12 cellular contexts compared by ENCODE assay signal in the genomic region with DNA sequence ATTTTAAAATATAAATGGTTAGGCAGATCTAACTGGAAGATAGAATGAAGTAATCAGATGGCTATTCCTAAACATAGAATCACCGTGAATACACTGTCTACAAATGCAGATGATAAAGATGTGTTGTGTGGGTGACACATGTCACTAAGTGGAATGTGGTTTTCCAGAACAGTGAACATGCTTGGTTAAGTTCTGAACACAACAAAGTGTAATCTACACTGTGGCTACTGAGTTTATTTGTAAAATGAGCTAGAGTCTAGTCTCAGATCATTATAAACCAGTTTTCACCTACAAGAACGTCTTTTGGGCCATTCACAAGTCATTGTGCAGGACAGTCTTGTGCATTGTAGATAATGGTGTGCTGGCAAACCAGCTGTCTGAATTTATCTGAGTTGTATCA. TPM values are rescaled to one million over a fixed set of nuclear protein-coding genes. Genes with fewer than 3 reads are reported as not detected.
A peak's percentile ranks its signal among the peaks of the same experiment; 100 is the strongest.
DNase-seq lines count a peak whose midpoint lies in the region; ATAC-seq and TF ChIP-seq lines count a peak whose summit lies in the region.
"Had no signal": no experiment of that assay in that cellular context is flagged by ENCODE, and none has a peak within 500 bp of the region (broad histone marks: within the 10 kb centered on the region; RNA-seq: fewer than 3 reads in every experiment).

No MANE protein-coding gene starts in this region.

- H3K4me1 ChIP-seq in right lobe of liver: peaks cover 0 to 22% (median 7%) of the 10 kb centered on the region in 4 donors
- H3K4me1 ChIP-seq in osteoblast (ENCODE audit: insufficient read depth, low read length): peaks cover 8% of the 10 kb centered on the region
- H3K4me1 ChIP-seq in testis: no peaks in the 10 kb centered on the region
- H3K4me1 ChIP-seq in esophagus muscularis mucosa: peaks cover 4 to 28% (median 21%) of the 10 kb centered on the region in 4 donors

- H3K27me3 Mint-ChIP-seq in activated CD8-positive, alpha-beta T cell treated with anti-CD3 and anti-CD28 coated beads for 36 hours: no peaks in the 10 kb centered on the region
- H3K27me3 Mint-ChIP-seq: dendritic cell treated with granulocyte-macrophage colony-stimulating factor and Interleukin-4, amounts not matched to agents 40 ng/mL and 50 ng/mL, for 4 days had no signal

- H3K27ac Mint-ChIP-seq in activated CD8-positive, alpha-beta T cell treated with anti-CD3 and anti-CD28 coated beads for 36 hours: peak overlapping the region; percentile 95
- H3K27ac Mint-ChIP-seq: dendritic cell treated with granulocyte-macrophage colony-stimulating factor and Interleukin-4, amounts not matched to agents 40 ng/mL and 50 ng/mL, for 4 days had no signal

- H3K4me2 ChIP-seq in osteoblast (ENCODE audit: insufficient read depth, low read length): no peak overlapping the region

- H3K27me3 ChIP-seq in right lobe of liver (no peaks in the 10 kb centered on the region), osteoblast (ENCODE audit: insufficient read depth, low read length) (no peaks in the 10 kb centered on the region), testis (no peaks in the 10 kb centered on the region), esophagus muscularis mucosa (no peaks in the 10 kb centered on the region)

- peaks cover 94% of the 10 kb centered on the region for H3K4me1 Mint-ChIP-seq in activated CD8-positive, alpha-beta T cell treated with anti-CD3 and anti-CD28 coated beads for 36 hours (ENCODE audit: low read depth)

- TF ChIP-seq EP300 in esophagus muscularis mucosa (IDR thresholded peaks at IDR 0.05): no peak

- POLR2A ChIA-PET in activated CD8-positive, alpha-beta T cell treated with anti-CD3 and anti-CD28 coated beads for 36 hours (lab: Charles Lee): interaction anchor here (0.7 to 6.8 kb wide), 8 partner anchors 8 to 212 kb away, joined by 3 to 86 read pairs (median 7); a partner anchor contains a TSS

- peaks cover 3% of the 10 kb centered on the region for H3K9me3 Mint-ChIP-seq in activated CD8-positive, alpha-beta T cell treated with anti-CD3 and anti-CD28 coated beads for 36 hours
- H3K9me3 Mint-ChIP-seq: dendritic cell treated with granulocyte-macrophage colony-stimulating factor and Interleukin-4, amounts not matched to agents 40 ng/mL and 50 ng/mL, for 4 days had no signal

- H3K36me3 ChIP-seq in right lobe of liver (peaks cover 0 to 20% (median 3%) of the 10 kb centered on the region in 4 donors), osteoblast (ENCODE audit: insufficient read depth, low read length) (no peaks in the 10 kb centered on the region), testis (ENCODE audit: low read depth, missing control alignments) (no peaks in the 10 kb centered on the region), esophagus muscularis mucosa (peaks cover 0 to 27% (median 20%) of the 10 kb centered on the region in 4 donors)

- CTCF ChIA-PET in activated CD8-positive, alpha-beta T cell treated with anti-CD3 and anti-CD28 coated beads for 36 hours (lab: Charles Lee): interaction anchor here (0.8 to 9.9 kb wide), 4 partner anchors 8 to 33 kb away, joined by 3 to 120 read pairs (median 8); no protein-coding TSS in a partner anchor

- TF ChIP-seq CTCF in activated CD8-positive, alpha-beta T cell treated with anti-CD3 and anti-CD28 coated beads for 36 hours (IDR thresholded peaks at IDR 0.05): no peak
- no peak for TF ChIP-seq CTCF in right lobe of liver (IDR thresholded peaks at IDR 0.05)
- no peak for TF ChIP-seq CTCF in osteoblast (IDR thresholded peaks at IDR 0.05; ENCODE audit: extremely low read depth, low read depth, low read length)
- no peak for TF ChIP-seq CTCF in testis (IDR thresholded peaks at IDR 0.05)
- TF ChIP-seq CTCF in esophagus muscularis mucosa (IDR thresholded peaks at IDR 0.05): no peak

- H3K27ac ChIP-seq in right lobe of liver (peak overlapping the region in 1 of 3 donors; percentile 16), osteoblast (ENCODE audit: low read depth, low read length) (no peak overlapping the region), testis (no peak overlapping the region), esophagus muscularis mucosa (replicated peaks in 1 of 4) (peak overlapping the region in 2 of 4 donors; percentile 24 to 61)

- no peak for DNase-seq in activated CD8-positive, alpha-beta T cell treated with anti-CD3 and anti-CD28 coated beads for 36 hours
- peak; percentile 41 for DNase-seq in non-pigmented ciliary epithelial cell (ENCODE audit: low read depth)
- DNase-seq in right lobe of liver: no peak
- DNase-seq in osteoblast (ENCODE audit: insufficient read length, low spot score, missing footprints): no peak
- no peak for DNase-seq in testis
- no peak for DNase-seq in esophagus muscularis mucosa (ENCODE audit: extremely low spot score)
- DNase-seq: NCI-H1417 treated with DMSO at 0.1 percent for 48 hours, nephron progenitor cell, SIG-M5 had no signal

- H3K79me2 ChIP-seq in osteoblast (ENCODE audit: insufficient read depth, low read length): no peaks in the 10 kb centered on the region

- H4K20me1 ChIP-seq in osteoblast (ENCODE audit: insufficient read depth, low read length): no peaks in the 10 kb centered on the region

- TF ChIP-seq POLR2A in GM18505 (IDR thresholded peaks at IDR 0.05; ENCODE audit: borderline replicate concordance, extremely low read depth, insufficient read depth, insufficient read length) (no peak), right lobe of liver (IDR thresholded peaks at IDR 0.05) (no peak), testis (IDR thresholded peaks at IDR 0.05) (no peak), esophagus muscularis mucosa (IDR thresholded peaks at IDR 0.05; ENCODE audit: low read depth) (no peak)

- H3K4me3 ChIP-seq in right lobe of liver (no peak overlapping the region), osteoblast (ENCODE audit: insufficient read depth, low read length) (no peak overlapping the region), testis (no peak overlapping the region), esophagus muscularis mucosa (no peak overlapping the region)

- ATAC-seq in GM18505 (IDR thresholded peaks at IDR 0.05; ENCODE audit: unreplicated experiment) (peak; percentile 51), HG02852 (IDR thresholded peaks at IDR 0.05; ENCODE audit: unreplicated experiment) (peak; percentile 55), right lobe of liver (no peak)
- no peak for ATAC-seq in activated CD8-positive, alpha-beta T cell treated with anti-CD3 and anti-CD28 coated beads for 36 hours

- H3K4me3 Mint-ChIP-seq in activated CD8-positive, alpha-beta T cell treated with anti-CD3 and anti-CD28 coated beads for 36 hours: peak overlapping the region; percentile 73
- H3K4me3 Mint-ChIP-seq: dendritic cell treated with granulocyte-macrophage colony-stimulating factor and Interleukin-4, amounts not matched to agents 40 ng/mL and 50 ng/mL, for 4 days had no signal

- no peak overlapping the region for H2AFZ ChIP-seq in osteoblast (ENCODE audit: low read length)

- H3K9me3 ChIP-seq in right lobe of liver: no peaks in the 10 kb centered on the region
- H3K9me3 ChIP-seq in osteoblast (ENCODE audit: low read depth, low read length): no peaks in the 10 kb centered on the region
- H3K9me3 ChIP-seq in testis: no peaks in the 10 kb centered on the region
- H3K9me3 ChIP-seq in esophagus muscularis mucosa: no peaks in the 10 kb centered on the region

- intact Hi-C loops in activated CD8-positive, alpha-beta T cell treated with anti-CD3 and anti-CD28 coated beads for 36 hours (cut with micrococcal nuclease): no loop called here
- intact Hi-C loops in right lobe of liver (cut with DNase I): no loop called here
- intact Hi-C loops in testis (cut with DNase I; ENCODE audit: low total_unique reads): no loop called here
- intact Hi-C loops in esophagus muscularis mucosa (cut with DNase I): no loop called here

- WGBS in right lobe of liver (ENCODE audit: insufficient coverage, low coverage, low lambda C conversion rate, missing lambda C conversion rate): 66% methylated on average over 2 of the region's 2 CpGs
- whole genome bisulfite sequencing in testis, 2 donors: 79 to 86% methylated on average over 2 of the region's 2 CpGs
- WGBS in esophagus muscularis mucosa: 76% methylated on average over 2 of the region's 2 CpGs

- peaks cover 85% of the 10 kb centered on the region for H3K36me3 Mint-ChIP-seq in activated CD8-positive, alpha-beta T cell treated with anti-CD3 and anti-CD28 coated beads for 36 hours (ENCODE audit: low read depth)

RNA-seq across cellular contexts. Expression of a gene that starts 35.3 kb away (rescaled TPM):
- total RNA-seq in activated CD8-positive, alpha-beta T cell treated with anti-CD3 and anti-CD28 coated beads for 36 hours: 10 to 100 TPM; 37.0 to 38.8 TPM
- total RNA-seq in right lobe of liver: 10 to 100 TPM in 5 of 6 experiments, 1 to 10 TPM in 1; 8.1 to 27.2 (median 16.2) TPM
- total RNA-seq in osteoblast: 11.2 and 11.9 TPM in 2 replicates
- 10 to 100 TPM; 27.3 to 31.2 TPM for total RNA-seq in testis
- 11.8 TPM for polyA plus RNA-seq in testis (ENCODE audit: insufficient read depth, low read depth, low replicate concordance)
- 10 to 100 TPM in 2 of 4 donors, 1 to 10 TPM in 2; 6.7 to 13.3 (median 10.2) TPM for total RNA-seq in esophagus muscularis mucosa

RNA-seq across cellular contexts. Expression of a gene that starts 35.5 kb away (rescaled TPM):
- 10 to 100 TPM; 18.2 to 19.9 TPM for total RNA-seq in activated CD8-positive, alpha-beta T cell treated with anti-CD3 and anti-CD28 coated beads for 36 hours
- total RNA-seq in right lobe of liver: 10 to 100 TPM in 5 of 6 experiments, 1 to 10 TPM in 1; 9.7 to 15.0 (median 12.9) TPM
- 21.4 and 27.4 TPM in 2 replicates for total RNA-seq in osteoblast
- total RNA-seq in testis: 10 to 100 TPM; 14.6 to 14.7 TPM
- 23.6 TPM for polyA plus RNA-seq in testis (ENCODE audit: insufficient read depth, low read depth, low replicate concordance)
- 10 to 100 TPM; 27.2 to 50.7 (median 37.6) TPM for total RNA-seq in esophagus muscularis mucosa

Comparison
In these comparisons a context has a peak if more than half of its experiments do, and no peak if none do; other contexts are left out.
1. ATAC-seq: peak in GM18505 (single experiment) and HG02852 (single experiment); none in activated CD8-positive, alpha-beta T cell treated with anti-CD3 and anti-CD28 coated beads for 36 hours (single experiment) and right lobe of liver (0 of 4).